Comparison of ENCODE assay signal across 8 cellular contexts in genomic region chr9:100505564-100506159, GRCh38. TPM values are rescaled to one million over a fixed set of nuclear protein-coding genes. Genes with fewer than 3 reads are reported as not detected.
DNase-seq lines count a peak whose midpoint lies in the region; ATAC-seq, FAIRE-seq and TF ChIP-seq lines count a peak whose summit lies in the region.

No MANE protein-coding gene starts in this region.

- CTCF ChIA-PET in HepG2 (lab: Yijun Ruan, JAX; ENCODE audit: low intra/inter-chr PET ratio, low total read pairs) = interaction anchor here (0.8 kb wide), 1 partner anchor 90 kb away, joined by 3 read pairs; no protein-coding TSS in a partner anchor

- H3K27me3 Mint-ChIP-seq in T-helper 2 cell treated with Interferon-gamma antibody and Interleukin-4, amounts not matched to agents 5 μg/mL and 100 μg/mL, for 36 hours (ENCODE audit: low read depth) = no peaks in the 10 kb centered on the region

- H2AFZ ChIP-seq in HepG2 (ENCODE audit: low read length) = no peak overlapping the region

- H3K9me3 ChIP-seq in body of pancreas (no peaks in the 10 kb centered on the region), HepG2 (ENCODE audit: low read length) (no peaks in the 10 kb centered on the region)

- TF ChIP-seq POLR2A in body of pancreas (IDR thresholded peaks at IDR 0.05) (no peak), HepG2 (IDR thresholded peaks at IDR 0.05; ENCODE audit: insufficient read depth in 1 of 2, low read depth in 2 of 2, low read length in 2 of 2) (no peak)

- H3K4me3 ChIP-seq in AG09309 (ENCODE audit: control insufficient read depth, low read depth, low read length) (no peak overlapping the region), GM12875 (ENCODE audit: low read depth, low read length) (no peak overlapping the region), body of pancreas (no peak overlapping the region), HepG2 (replicated peaks in 1 of 3; ENCODE audit: insufficient read depth in 1 of 3, low read depth in 2 of 3, low read length in 3 of 3) (no peak overlapping the region)

- BruUV-seq in HepG2 (replicated peaks; lab: Mats Ljungman, UMichigan) = no TSS peak

- DNase-seq in AG09309 (ENCODE audit: low read depth) (no peak), body of pancreas (peak; percentile 30 to 75 (median 50)), HepG2 (ENCODE audit: low spot score) (peak; percentile 67)
- peak; percentile 38 for DNase-seq in T-helper 2 cell treated with Interferon-gamma antibody and Interleukin-4, amounts not matched to agents 5 μg/mL and 100 μg/mL, for 36 hours (ENCODE audit: low spot score)
- peak; percentile 2 to 23 for DNase-seq in stimulated activated CD8-positive, alpha-beta memory T cell treated with anti-CD3 and anti-CD28 coated beads, Interleukin-2, amount 100 ng/mL, for 1 hour (ENCODE audit: low read depth in 2 of 2)

- peaks cover 2% of the 10 kb centered on the region for H3K4me1 Mint-ChIP-seq in T-helper 2 cell treated with Interferon-gamma antibody and Interleukin-4, amounts not matched to agents 5 μg/mL and 100 μg/mL, for 36 hours (ENCODE audit: low read depth)

- H3K9ac ChIP-seq in HepG2 (ENCODE audit: insufficient read depth, low read depth, low read length) = no peak overlapping the region

- H3K36me3 ChIP-seq in body of pancreas (replicated peaks in 1 of 2; ENCODE audit: insufficient read depth in 1 of 2, low read depth in 2 of 2) (no peaks in the 10 kb centered on the region), HepG2 (replicated peaks in 1 of 2; ENCODE audit: control insufficient read depth in 1 of 2, insufficient read depth in 2 of 2, low read length in 2 of 2) (no peaks in the 10 kb centered on the region)

- no peak overlapping the region for H3K4me2 ChIP-seq in HepG2 (ENCODE audit: low read depth, low read length)

- H3K4me1 ChIP-seq in body of pancreas (no peaks in the 10 kb centered on the region), HepG2 (ENCODE audit: insufficient read depth, low read length) (no peaks in the 10 kb centered on the region)

- H3K27ac Mint-ChIP-seq in T-helper 2 cell treated with Interferon-gamma antibody and Interleukin-4, amounts not matched to agents 5 μg/mL and 100 μg/mL, for 36 hours = no peak overlapping the region

- H4K20me1 ChIP-seq in HepG2 (ENCODE audit: insufficient read depth, low read length) = no peaks in the 10 kb centered on the region

- H3K9me3 Mint-ChIP-seq in T-helper 2 cell treated with Interferon-gamma antibody and Interleukin-4, amounts not matched to agents 5 μg/mL and 100 μg/mL, for 36 hours = no peaks in the 10 kb centered on the region

- in situ Hi-C loops in HepG2 (cut with HindIII; ENCODE audit: extremely low pct_ligation_motif_present, low pct_unique_long_range_greater_than_20kb) = loop anchor here (5.0 kb wide), 1 partner anchor 87 kb away; no protein-coding TSS in a partner anchor

- intact Hi-C loops in body of pancreas (cut with DNase I) (no loop called here), HepG2 (cut with micrococcal nuclease; ENCODE audit: unreplicated experiment) (loop anchor here (1.0 kb wide), 1 partner anchor 90 kb away; no protein-coding TSS in a partner anchor)

- peak; percentile 90 for FAIRE-seq in HepG2 (lab: Jason Lieb, UNC)

- WGBS in body of pancreas, 2 donors = 37 to 39% methylated on average over 4 of the region's 4 CpGs
- WGBS in HepG2 (ENCODE audit: low lambda C conversion rate) = 4% methylated on average over 4 of the region's 4 CpGs

- H3K27ac ChIP-seq in body of pancreas = no peak overlapping the region
- no peak overlapping the region for H3K27ac ChIP-seq in HepG2 (ENCODE audit: extremely low read length, insufficient read depth, low read length)

- H3K79me2 ChIP-seq in HepG2 (ENCODE audit: insufficient read depth, low read length) = no peaks in the 10 kb centered on the region

- no peak overlapping the region for H3K4me3 Mint-ChIP-seq in T-helper 2 cell treated with Interferon-gamma antibody and Interleukin-4, amounts not matched to agents 5 μg/mL and 100 μg/mL, for 36 hours

- H3K27me3 ChIP-seq in body of pancreas (no peaks in the 10 kb centered on the region), HepG2 (ENCODE audit: control insufficient read depth in 1 of 2, insufficient read depth in 2 of 2, low read length in 2 of 2) (no peaks in the 10 kb centered on the region)

- POLR2A ChIA-PET in HepG2 (lab: Yijun Ruan, JAX) = no interaction called here

- peak; percentile 80 for TF ChIP-seq CTCF in AG09309 (IDR thresholded peaks at IDR 0.05; ENCODE audit: control insufficient read depth, insufficient read depth, low read depth, low read length, missing control alignments)
- peak; percentile 78 for TF ChIP-seq CTCF in GM12875 (IDR thresholded peaks at IDR 0.05; ENCODE audit: borderline replicate concordance, insufficient read depth, low read depth, low read length)
- TF ChIP-seq CTCF in body of pancreas (IDR thresholded peaks at IDR 0.05) = peak; percentile 19 to 45 (median 28)
- peak; percentile 80 for TF ChIP-seq CTCF in HepG2 (CRISPR knock-in tag; IDR thresholded peaks at IDR 0.05)

- peak; percentile 31; the same call in 1 of the 2 replicates for TF ChIP-seq RAD21 in HepG2 (CRISPR knock-in tag; IDR thresholded peaks at IDR 0.05)

- TF ChIP-seq EP300 in HepG2 (IDR thresholded peaks at IDR 0.05; ENCODE audit: low read depth in 2 of 2, low read length in 2 of 2) (no peak), HepG2 (CRISPR knock-in tag; IDR thresholded peaks at IDR 0.05; ENCODE audit: borderline replicate concordance) (no peak)

- H3K36me3 Mint-ChIP-seq in T-helper 2 cell treated with Interferon-gamma antibody and Interleukin-4, amounts not matched to agents 5 μg/mL and 100 μg/mL, for 36 hours (ENCODE audit: low read depth) = peaks cover 1% of the 10 kb centered on the region

- ATAC-seq in HG03565 (IDR thresholded peaks at IDR 0.05; ENCODE audit: unreplicated experiment) = peak; percentile 71
- ATAC-seq in body of pancreas = no peak
- ATAC-seq in HepG2 = peak; percentile 87
- ATAC-seq in HG03280 (IDR thresholded peaks at IDR 0.05; ENCODE audit: unreplicated experiment) = no peak

TF ChIP-seq in HepG2, 621 proteins besides CTCF, POLR2A, EP300 and RAD21 (continues in another document):
- TF ChIP-seq ZKSCAN8 (CRISPR knock-in tag; IDR thresholded peaks at IDR 0.05; ENCODE audit: borderline replicate concordance) = no peak
- TF ChIP-seq CEBPG (CRISPR knock-in tag; IDR thresholded peaks at IDR 0.05) = 0 out of 2 replicates have a peak, but pooled peaks have one; percentile 19
- TF ChIP-seq MIER3 (CRISPR knock-in tag; IDR thresholded peaks at IDR 0.05; ENCODE audit: borderline replicate concordance) = 0 out of 2 replicates have a peak, but pooled peaks have one; percentile 20
- TF ChIP-seq ZNF329 (CRISPR knock-in tag; IDR thresholded peaks at IDR 0.05; ENCODE audit: low read depth) = no peak
- 0 out of 2 replicates have a peak, but pooled peaks have one; percentile 29 for TF ChIP-seq NAIF1 (CRISPR knock-in tag; IDR thresholded peaks at IDR 0.05; ENCODE audit: borderline replicate concordance)
- TF ChIP-seq, protein P1, sequence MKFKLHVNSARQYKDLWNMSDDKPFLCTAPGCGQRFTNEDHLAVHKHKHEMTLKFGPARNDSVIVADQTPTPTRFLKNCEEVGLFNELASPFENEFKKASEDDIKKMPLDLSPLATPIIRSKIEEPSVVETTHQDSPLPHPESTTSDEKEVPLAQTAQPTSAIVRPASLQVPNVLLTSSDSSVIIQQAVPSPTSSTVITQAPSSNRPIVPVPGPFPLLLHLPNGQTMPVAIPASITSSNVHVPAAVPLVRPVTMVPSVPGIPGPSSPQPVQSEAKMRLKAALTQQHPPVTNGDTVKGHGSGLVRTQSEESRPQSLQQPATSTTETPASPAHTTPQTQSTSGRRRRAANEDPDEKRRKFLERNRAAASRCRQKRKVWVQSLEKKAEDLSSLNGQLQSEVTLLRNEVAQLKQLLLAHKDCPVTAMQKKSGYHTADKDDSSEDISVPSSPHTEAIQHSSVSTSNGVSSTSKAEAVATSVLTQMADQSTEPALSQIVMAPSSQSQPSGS (CRISPR knock-in tag; IDR thresholded peaks at IDR 0.05) = no peak
- no peak for TF ChIP-seq KLF9 (CRISPR knock-in tag; IDR thresholded peaks at IDR 0.05; ENCODE audit: low read depth)
- TF ChIP-seq ZNF224 (CRISPR knock-in tag; IDR thresholded peaks at IDR 0.05) = no peak
- no peak for TF ChIP-seq FOXA1 (IDR thresholded peaks at IDR 0.05)
- TF ChIP-seq FOXA1 (CRISPR knock-in tag; IDR thresholded peaks at IDR 0.05) = 0 out of 2 replicates have a peak, but pooled peaks have one; percentile 29
- TF ChIP-seq GATAD2A (CRISPR knock-in tag; IDR thresholded peaks at IDR 0.05) = peak; percentile 39
- no peak for TF ChIP-seq ZFP82 (CRISPR knock-in tag; IDR thresholded peaks at IDR 0.05; ENCODE audit: borderline replicate concordance)

RNA-seq across cellular contexts. Expression of gene TMEFF1, which starts 32.7 kb away (rescaled TPM):
- total RNA-seq in body of pancreas (not detected), HepG2 (2016; rRNA removed; fragmentation: Illumina TruSeq; extraction: Trizol) (1.3 and 1.9 TPM in 2 replicates)
- 0.62 and 1.0 TPM in 2 replicates for total RNA-seq in HepG2 (2016; cell fraction: cytosol; rRNA removed; fragmentation: Illumina TruSeq; extraction: Trizol; ENCODE audit: low read depth)
- 1.7 and 2.0 TPM in 2 replicates for total RNA-seq in HepG2 (2016; cell fraction: insoluble cytoplasmic fraction; rRNA removed; fragmentation: Illumina TruSeq; extraction: Trizol)
- 1.5 and 1.8 TPM in 2 replicates for total RNA-seq in HepG2 (2016; cell fraction: membrane; rRNA removed; fragmentation: Illumina TruSeq; extraction: Trizol)
- 0.99 and 1.3 TPM in 2 replicates for total RNA-seq in HepG2 (2016; cell fraction: nucleus; rRNA removed; fragmentation: Illumina TruSeq; extraction: Trizol)
- polyA plus RNA-seq in HepG2 (2011; rRNA removed) = 0.87 and 1.1 TPM in 2 replicates
- polyA plus RNA-seq in HepG2 (2011; cell fraction: cytosol; rRNA removed) = 0.75 and 2.2 TPM in 2 replicates
- polyA plus RNA-seq in HepG2 (2011; cell fraction: nucleus; rRNA removed) = 0.47 and 1.4 TPM in 2 replicates
- polyA plus RNA-seq in HepG2 (2012) = 0.43 and 1.2 TPM in 2 replicates
- polyA plus RNA-seq in HepG2 (2016; cell fraction: cytosol; fragmentation: Illumina TruSeq; extraction: Trizol; ENCODE audit: low read depth) = 0.35 and 0.36 TPM in 2 replicates
- polyA plus RNA-seq in HepG2 (2016; cell fraction: insoluble cytoplasmic fraction; fragmentation: Illumina TruSeq; extraction: Trizol; ENCODE audit: low read depth) = 0.38 and 1.4 TPM in 2 replicates
- polyA plus RNA-seq in HepG2 (2016; cell fraction: membrane; fragmentation: Illumina TruSeq; extraction: Trizol; ENCODE audit: low read depth) = 0.78 and 1.4 TPM in 2 replicates
- 2.2 and 2.9 TPM in 2 replicates for polyA plus RNA-seq in HepG2 (2016; cell fraction: nucleus; fragmentation: Illumina TruSeq; extraction: Trizol; ENCODE audit: insufficient read depth, low read depth)
- 0.32 TPM in 1 of 2 replicates, not detected in the other for polyA minus RNA-seq in HepG2 (2011; rRNA and poly(A)+ RNA removed; ENCODE audit: low replicate concordance)
- polyA minus RNA-seq in HepG2 (2011; cell fraction: cytosol; rRNA and poly(A)+ RNA removed) = 1.8 and 2.4 TPM in 2 replicates
- polyA minus RNA-seq in HepG2 (2011; cell fraction: nucleus; rRNA and poly(A)+ RNA removed) = 1.5 and 2.5 TPM in 2 replicates

Comparison
In these comparisons a context has a peak if more than half of its experiments do, and no peak if none do; other contexts are left out.
1. CTCF ChIP-seq: peak in every context shown above with its lines; median percentile 80 in AG09309; 80 in HepG2; 78 in GM12875; 28 in body of pancreas.
2. ATAC-seq: peak in HG03565 (single experiment) and HepG2 (single experiment); none in body of pancreas (single experiment) and HG03280 (single experiment).